ENCODE assay signal across 21 cellular contexts in genomic region chr15:82944038-82944437, GRCh38. TPM values are rescaled to one million over a fixed set of nuclear protein-coding genes. Genes with fewer than 3 reads are reported as not detected.
A peak's percentile ranks its signal among the peaks of the same experiment; 100 is the strongest.
DNase-seq lines count a peak whose midpoint lies in the region; ATAC-seq and TF ChIP-seq lines count a peak whose summit lies in the region.
"Had no signal": no experiment of that assay in that cellular context is flagged by ENCODE, and none has a peak within 500 bp of the region (broad histone marks: within the 10 kb centered on the region; RNA-seq: fewer than 3 reads in every experiment).

No MANE protein-coding gene starts in this region.

- H3K9ac ChIP-seq in BLaER1 (no peak overlapping the region), GM23248 (no peak overlapping the region)

- H3K4me3 ChIP-seq in BLaER1 (no peak overlapping the region), GM23248 (no peak overlapping the region), gastrocnemius medialis (no peak overlapping the region), left ventricle myocardium inferior (no peak overlapping the region), hepatocyte (no peak overlapping the region)
- H3K4me3 ChIP-seq: MG63, SJSA1 had no signal

- H3K27ac ChIP-seq in BLaER1 (0 out of 2 replicates have a peak overlapping the region, but pooled peaks have one; percentile 36), GM23248 (peak overlapping the region; percentile 63; the same call in 1 of the 2 replicates), gastrocnemius medialis (peak overlapping the region; percentile 72 to 89 (median 78)), left ventricle myocardium inferior (replicated peaks) (no peak overlapping the region), hepatocyte (no peak overlapping the region)
- H3K27ac ChIP-seq: SJSA1 had no signal

- H3K4me1 ChIP-seq in BLaER1 (peaks cover 28% of the 10 kb centered on the region), GM23248 (ENCODE audit: insufficient read depth) (peaks cover 23% of the 10 kb centered on the region), gastrocnemius medialis (peaks cover 34 to 60% of the 10 kb centered on the region in 2 donors), left ventricle myocardium inferior (peaks cover 8% of the 10 kb centered on the region), hepatocyte (ENCODE audit: insufficient read depth) (no peaks in the 10 kb centered on the region)
- H3K4me1 ChIP-seq: BE2C, SJSA1 had no signal

- intact Hi-C loops in gastrocnemius medialis (cut with DNase I; ENCODE audit: low total_unique reads) (loop anchor here (5.0 kb wide), 1 partner anchor 137 kb away; the partner anchor contains the start of genes FSD2 and WHAMM), left ventricle myocardium inferior (cut with micrococcal nuclease) (no loop called here)

- TF ChIP-seq CTCF in gastrocnemius medialis (IDR thresholded peaks at IDR 0.05 in 4 of 5, conservative IDR thresholded peaks at IDR 0.05 in 1 of 5) = no peak
- TF ChIP-seq CTCF in left ventricle myocardium inferior (IDR thresholded peaks at IDR 0.05; ENCODE audit: borderline replicate concordance) = no peak
- TF ChIP-seq CTCF in hepatocyte (IDR thresholded peaks at IDR 0.05; ENCODE audit: poor library complexity) = no peak

- H4K20me1 ChIP-seq in BLaER1 (no peaks in the 10 kb centered on the region), GM23248 (ENCODE audit: insufficient read depth) (no peaks in the 10 kb centered on the region), hepatocyte (ENCODE audit: insufficient read depth, poor library complexity, severe bottlenecking) (no peaks in the 10 kb centered on the region)

- H3K9me3 ChIP-seq in BLaER1 = no peaks in the 10 kb centered on the region
- no peaks in the 10 kb centered on the region for H3K9me3 ChIP-seq in GM23248 (ENCODE audit: low read depth)
- no peaks in the 10 kb centered on the region for H3K9me3 ChIP-seq in gastrocnemius medialis
- no peaks in the 10 kb centered on the region for H3K9me3 ChIP-seq in left ventricle myocardium inferior (replicated peaks)
- no peaks in the 10 kb centered on the region for H3K9me3 ChIP-seq in hepatocyte (ENCODE audit: low read depth)
- H3K9me3 ChIP-seq: BE2C, MG63, SJSA1 had no signal

- peak overlapping the region; percentile 69 for H3K4me2 ChIP-seq in BLaER1
- no peak overlapping the region for H3K4me2 ChIP-seq in GM23248 (ENCODE audit: unreplicated experiment)
- no peak overlapping the region for H3K4me2 ChIP-seq in hepatocyte

- H3K79me2 ChIP-seq in GM23248 (ENCODE audit: insufficient read depth) (peaks cover 20% of the 10 kb centered on the region), hepatocyte (no peaks in the 10 kb centered on the region)

- H2AFZ ChIP-seq in GM23248 (no peak overlapping the region), hepatocyte (no peak overlapping the region)

- no peak for TF ChIP-seq POLR2A in gastrocnemius medialis (IDR thresholded peaks at IDR 0.05)

- DNase-seq in GM23248 = no peak
- DNase-seq in cerebellar cortex (ENCODE audit: low spot score) = peak; percentile 23
- DNase-seq in gastrocnemius medialis = no peak
- no peak for DNase-seq in ureter (ENCODE audit: low spot score)
- DNase-seq in left ventricle myocardium inferior = no peak
- DNase-seq in stimulated activated CD4-positive, alpha-beta T cell treated with anti-CD3 and anti-CD28 coated beads, Interleukin-4, amount 100 ng/mL, for 1 hour = no peak
- DNase-seq in hepatocyte (ENCODE audit: low spot score) = no peak
- DNase-seq: BE2C; CD4-positive, alpha-beta T cell; GDM1; IMR-90; KG1; MG63; NCI-H1105 treated with DMSO at 0.1 percent for 48 hours; NCI-H146; NCI-H1930; NCI-H526 treated with DMSO at 0.1 percent for 48 hours; Right ventricle myocardium superior; RPMI8226 had no signal

- ATAC-seq in gastrocnemius medialis = no peak

- H3K27me3 ChIP-seq in BLaER1 (peaks cover 7% of the 10 kb centered on the region; the same call in 1 of the 2 replicates), GM23248 (replicated peaks; ENCODE audit: insufficient read depth) (no peaks in the 10 kb centered on the region), gastrocnemius medialis (no peaks in the 10 kb centered on the region), left ventricle myocardium inferior (ENCODE audit: low read depth) (no peaks in the 10 kb centered on the region), hepatocyte (no peaks in the 10 kb centered on the region)
- H3K27me3 ChIP-seq: BE2C, MG63 had no signal

- no peaks in the 10 kb centered on the region for H3K9me2 ChIP-seq in GM23248 (ENCODE audit: insufficient read depth)
- H3K9me2 ChIP-seq in hepatocyte (replicated peaks; ENCODE audit: insufficient read depth) = no peaks in the 10 kb centered on the region

- in situ Hi-C loops in GM23248 (cut with MboI) = no loop called here
- in situ Hi-C loops in gastrocnemius medialis (cut with MboI; ENCODE audit: low sequenced_read_pairs in 4 of 4) = no loop called here

- H3K36me3 ChIP-seq in BLaER1 (no peaks in the 10 kb centered on the region), GM23248 (ENCODE audit: low read depth) (no peaks in the 10 kb centered on the region), gastrocnemius medialis (no peaks in the 10 kb centered on the region), left ventricle myocardium inferior (no peaks in the 10 kb centered on the region), hepatocyte (replicated peaks; ENCODE audit: insufficient read depth, low read depth) (no peaks in the 10 kb centered on the region)
- H3K36me3 ChIP-seq: BE2C, MG63, SJSA1 had no signal

- WGBS in GM23248 (ENCODE audit: low coverage in 1 of 2, low lambda C conversion rate in 2 of 2, missing lambda C conversion rate in 2 of 2), 2 experiments = 80% methylated on average over 5 of the region's 5 CpGs
- 86% methylated on average over 5 of the region's 5 CpGs for WGBS in hepatocyte (ENCODE audit: low lambda C conversion rate, missing lambda C conversion rate)

- peaks cover 19% of the 10 kb centered on the region; the same call in 1 of the 2 replicates for H3F3A ChIP-seq in GM23248 (ENCODE audit: insufficient read depth)

RNA-seq across cellular contexts. Expression of gene HOMER2, which starts 8.5 kb away (rescaled TPM):
- 16.6 and 17.0 TPM in 2 replicates for total RNA-seq in GM23248 (2014; rRNA removed; shearing (Covaris generic))
- polyA plus RNA-seq in GM23248 (2016; fragmentation: Nextera tagmentation; extraction: Ambion mirVana) (9.0 and 9.4 TPM in 2 replicates), hepatocyte (5.9 and 7.7 TPM in 2 replicates)
- total RNA-seq in gastrocnemius medialis (100 to 1,000 TPM in 2 of 4 donors, 10 to 100 TPM in 2; 51.6 to 132 (median 94.5) TPM), ureter (9.4 TPM), left ventricle myocardium inferior (48.5 TPM), hepatocyte (11.8 and 14.5 TPM in 2 replicates)

RNA-seq across cellular contexts. Expression of gene RAMAC, which starts 42.0 kb away (rescaled TPM):
- 17.6 and 23.9 TPM in 2 replicates for total RNA-seq in GM23248 (2014; rRNA removed; shearing (Covaris generic))
- polyA plus RNA-seq in GM23248 (2016; fragmentation: Nextera tagmentation; extraction: Ambion mirVana) = 40.2 and 40.9 TPM in 2 replicates
- total RNA-seq in gastrocnemius medialis = 10 to 100 TPM; 16.4 to 28.0 (median 23.7) TPM
- total RNA-seq in ureter = 18.6 TPM
- total RNA-seq in left ventricle myocardium inferior = 13.9 TPM
- 45.9 and 64.1 TPM in 2 replicates for total RNA-seq in hepatocyte
- 55.5 and 64.2 TPM in 2 replicates for polyA plus RNA-seq in hepatocyte

Comparison
In these comparisons a context has a peak if more than half of its experiments do, and no peak if none do; other contexts are left out.
1. H3K27ac ChIP-seq: peak in BLaER1 (single experiment), GM23248 (single experiment) and gastrocnemius medialis (4 of 4); none in left ventricle myocardium inferior (single experiment) and hepatocyte (single experiment).